ENCODE assay signal across 20 cellular contexts in genomic region chr1:45972621-45973020, GRCh38.
DNase-seq lines count a peak whose midpoint lies in the region; ATAC-seq and TF ChIP-seq lines count a peak whose summit lies in the region.
"Had no signal": no experiment of that assay in that cellular context is flagged by ENCODE, and none has a peak within 500 bp of the region (broad histone marks: within the 10 kb centered on the region; RNA-seq: fewer than 3 reads in every experiment).

No MANE protein-coding gene starts in this region.

- no peak for TF ChIP-seq POLR2A in gastrocnemius medialis (IDR thresholded peaks at IDR 0.05)
- TF ChIP-seq POLR2A in uterus (IDR thresholded peaks at IDR 0.05) = no peak

- intact Hi-C loops in gastrocnemius medialis (cut with DNase I; ENCODE audit: low total_unique reads) (no loop called here), uterus (cut with DNase I; ENCODE audit: low total_unique reads) (no loop called here)

- H2BK120ac ChIP-seq in mesendoderm (ENCODE audit: low read depth, low read length) = no peak overlapping the region

- no peak overlapping the region for H4K5ac ChIP-seq in mesendoderm (ENCODE audit: low read length)

- H3K18ac ChIP-seq in mesendoderm (ENCODE audit: low read length) = no peak overlapping the region

- no peaks in the 10 kb centered on the region for H3K36me3 Mint-ChIP-seq in natural killer cell treated with Interleukin-12 subunit alpha and Interleukin-12 subunit beta and Interleukin-15 and Interleukin-18, amount 100 ng/mL, for 72 hours
- H3K36me3 Mint-ChIP-seq: CD4-positive, CD25-positive, alpha-beta regulatory T cell had no signal

- H3K9ac ChIP-seq in mesendoderm (ENCODE audit: low read length) = no peak overlapping the region

- no peak overlapping the region for H3K23ac ChIP-seq in mesendoderm (ENCODE audit: low read length)

- H3K79me1 ChIP-seq in mesendoderm (ENCODE audit: low read length) = no peaks in the 10 kb centered on the region

- H3K4me3 ChIP-seq in mesendoderm (ENCODE audit: low read length) (no peak overlapping the region), gastrocnemius medialis (no peak overlapping the region), uterus (no peak overlapping the region)
- H3K4me3 ChIP-seq: SJSA1 had no signal

- H3K4me1 ChIP-seq in mesendoderm (ENCODE audit: control insufficient read depth, low read depth, low read length) (peaks cover 3% of the 10 kb centered on the region), gastrocnemius medialis (peaks cover 29 to 33% of the 10 kb centered on the region in 2 donors), uterus (no peaks in the 10 kb centered on the region)
- H3K4me1 ChIP-seq: BE2C, SJSA1 had no signal

- H2BK15ac ChIP-seq in mesendoderm (replicated peaks; ENCODE audit: low read depth) = no peak overlapping the region

- peak overlapping the region; percentile 35 for H3K27ac ChIP-seq in 22Rv1
- peak overlapping the region; percentile 95 for H3K27ac ChIP-seq in VCaP
- H3K27ac ChIP-seq in mesendoderm (ENCODE audit: low read depth, low read length) = no peak overlapping the region
- H3K27ac ChIP-seq in gastrocnemius medialis = peak overlapping the region; percentile 29 to 67 (median 56)
- H3K27ac ChIP-seq in uterus = no peak overlapping the region
- H3K27ac ChIP-seq: HL-60, SJSA1 had no signal

- H3K79me2 ChIP-seq in mesendoderm (ENCODE audit: control insufficient read depth, insufficient read depth, low read length) = no peaks in the 10 kb centered on the region

- no peaks in the 10 kb centered on the region for H3K9me3 ChIP-seq in gastrocnemius medialis
- H3K9me3 ChIP-seq in uterus = no peaks in the 10 kb centered on the region
- H3K9me3 ChIP-seq: BE2C, SJSA1 had no signal

- no peaks in the 10 kb centered on the region for H3K9me3 Mint-ChIP-seq in natural killer cell treated with Interleukin-12 subunit alpha and Interleukin-12 subunit beta and Interleukin-15 and Interleukin-18, amount 100 ng/mL, for 72 hours
- H3K9me3 Mint-ChIP-seq: CD4-positive, CD25-positive, alpha-beta regulatory T cell had no signal

- in situ Hi-C loops in gastrocnemius medialis (cut with MboI; ENCODE audit: low sequenced_read_pairs in 4 of 4) = no loop called here

- WGBS in mesendoderm (ENCODE audit: extremely low coverage, insufficient coverage, low lambda C conversion rate) = no CpG with 5 or more reads among the region's 2 CpGs

- H4K8ac ChIP-seq in mesendoderm (ENCODE audit: low read depth, low read length) = no peak overlapping the region

- H3K27ac Mint-ChIP-seq in natural killer cell treated with Interleukin-12 subunit alpha and Interleukin-12 subunit beta and Interleukin-15 and Interleukin-18, amount 100 ng/mL, for 72 hours = no peak overlapping the region
- H3K27ac Mint-ChIP-seq: CD4-positive, CD25-positive, alpha-beta regulatory T cell had no signal

- H3K27me3 ChIP-seq in mesendoderm (ENCODE audit: insufficient read depth, low read length, poor library complexity) (no peaks in the 10 kb centered on the region), gastrocnemius medialis (no peaks in the 10 kb centered on the region), uterus (no peaks in the 10 kb centered on the region)
- H3K27me3 ChIP-seq: BE2C, SJSA1 had no signal

- TF ChIP-seq CTCF in 22Rv1 (IDR thresholded peaks at IDR 0.05) (no peak), VCaP (conservative IDR thresholded peaks at IDR 0.05) (no peak), gastrocnemius medialis (IDR thresholded peaks at IDR 0.05 in 4 of 5, conservative IDR thresholded peaks at IDR 0.05 in 1 of 5) (no peak), uterus (IDR thresholded peaks at IDR 0.05) (no peak)

- no peak overlapping the region for H3K4me2 ChIP-seq in mesendoderm (ENCODE audit: low read length)

- no peak overlapping the region for H3K4ac ChIP-seq in mesendoderm (ENCODE audit: low read depth, low read length)

- ATAC-seq in gastrocnemius medialis = no peak
- no peak for ATAC-seq in natural killer cell treated with Interleukin-12 subunit alpha and Interleukin-12 subunit beta and Interleukin-15 and Interleukin-18, amount 100 ng/mL, for 72 hours

- H3K27me3 Mint-ChIP-seq in natural killer cell treated with Interleukin-12 subunit alpha and Interleukin-12 subunit beta and Interleukin-15 and Interleukin-18, amount 100 ng/mL, for 72 hours = no peaks in the 10 kb centered on the region
- H3K27me3 Mint-ChIP-seq: CD4-positive, CD25-positive, alpha-beta regulatory T cell had no signal

- H2AK5ac ChIP-seq in mesendoderm (ENCODE audit: low read length) = no peak overlapping the region

- DNase-seq in mesendoderm (peak; percentile 23), gastrocnemius medialis (no peak), uterus (no peak)
- DNase-seq in natural killer cell treated with Interleukin-12 subunit alpha and Interleukin-12 subunit beta and Interleukin-15 and Interleukin-18, amount 100 ng/mL, for 72 hours (ENCODE audit: low spot score) = no peak
- no peak for DNase-seq in stimulated activated CD4-positive, alpha-beta T cell treated with anti-CD3 and anti-CD28 coated beads, Interleukin-1b, Interleukin-23, amount 100 ng/mL, for 48 hours
- DNase-seq: 8988T; ACHN; BE2C; CD4-positive, CD25-positive, alpha-beta regulatory T cell; NCI-H1092 treated with DMSO at 0.1 percent for 48 hours; NCI-H146; NCI-H1930; NCI-H446; NCI-H524 treated with DMSO at 0.1 percent for 48 hours; NCI-H774; Right ventricle myocardium superior had no signal

- H2BK5ac ChIP-seq in mesendoderm (ENCODE audit: low read length) = no peak overlapping the region

- no peak overlapping the region for H3K4me3 Mint-ChIP-seq in natural killer cell treated with Interleukin-12 subunit alpha and Interleukin-12 subunit beta and Interleukin-15 and Interleukin-18, amount 100 ng/mL, for 72 hours
- H3K4me3 Mint-ChIP-seq: CD4-positive, CD25-positive, alpha-beta regulatory T cell had no signal

- no peaks in the 10 kb centered on the region for H3K36me3 ChIP-seq in mesendoderm (ENCODE audit: control insufficient read depth, insufficient read depth, low read length)
- H3K36me3 ChIP-seq in gastrocnemius medialis = peaks cover 0 to 13% of the 10 kb centered on the region in 2 donors
- H3K36me3 ChIP-seq in uterus = no peaks in the 10 kb centered on the region
- H3K36me3 ChIP-seq: BE2C had no signal

- no peak overlapping the region for H3K56ac ChIP-seq in mesendoderm (ENCODE audit: low read length)

- H3K4me1 Mint-ChIP-seq in natural killer cell treated with Interleukin-12 subunit alpha and Interleukin-12 subunit beta and Interleukin-15 and Interleukin-18, amount 100 ng/mL, for 72 hours (ENCODE audit: low read depth in 2 of 2) = no peaks in the 10 kb centered on the region
- H3K4me1 Mint-ChIP-seq: CD4-positive, CD25-positive, alpha-beta regulatory T cell had no signal

Comparison
In these comparisons a context has a peak if more than half of its experiments do, and no peak if none do; other contexts are left out.
1. H3K27ac ChIP-seq: peak in 22Rv1 (single experiment), VCaP (single experiment) and gastrocnemius medialis (4 of 4); none in mesendoderm (single experiment) and uterus (0 of 2).